ENCODE assay signal across 9 cellular contexts in genomic region chr3:132543016-132543739, GRCh38. TPM values are rescaled to one million over a fixed set of nuclear protein-coding genes. Genes with fewer than 3 reads are reported as not detected.
DNase-seq lines count a peak whose midpoint lies in the region; ATAC-seq and TF ChIP-seq lines count a peak whose summit lies in the region.
"Had no signal": no experiment of that assay in that cellular context is flagged by ENCODE, and none has a peak within 500 bp of the region (broad histone marks: within the 10 kb centered on the region; RNA-seq: fewer than 3 reads in every experiment).

No MANE protein-coding gene starts in this region.

- ATAC-seq in activated naive CD8-positive, alpha-beta T cell treated with anti-CD3 and anti-CD28 coated beads, Interleukin-2, amount 10 ng/mL, durations not matched to agents 7 days and 5 days (ENCODE audit: low read depth) = no peak
- ATAC-seq in HG02798 (IDR thresholded peaks at IDR 0.05; ENCODE audit: poor library complexity, unreplicated experiment) (no peak), GM21360 (IDR thresholded peaks at IDR 0.05; ENCODE audit: unreplicated experiment) (no peak)

- peak overlapping the region; percentile 11 for H3K4me3 Mint-ChIP-seq in activated naive CD8-positive, alpha-beta T cell treated with anti-CD3 and anti-CD28 coated beads, Interleukin-2, amount 10 ng/mL, durations not matched to agents 7 days and 5 days

- H3K36me3 Mint-ChIP-seq in activated naive CD8-positive, alpha-beta T cell treated with anti-CD3 and anti-CD28 coated beads, Interleukin-2, amount 10 ng/mL, durations not matched to agents 7 days and 5 days = peaks cover 22% of the 10 kb centered on the region
- H3K36me3 Mint-ChIP-seq: IgD-negative memory B cell had no signal

- peak; percentile 96 for DNase-seq in AG10803 (ENCODE audit: low read depth)
- DNase-seq in HL-60 (ENCODE audit: low read depth in 1 of 2, low spot score in 1 of 2) = peak; percentile 28 to 58
- DNase-seq in activated naive CD8-positive, alpha-beta T cell treated with anti-CD3 and anti-CD28 coated beads, Interleukin-2, amount 10 ng/mL, durations not matched to agents 7 days and 5 days = no peak
- peak; percentile 45 for DNase-seq in medulla oblongata (ENCODE audit: extremely low spot score)
- DNase-seq in middle frontal gyrus (ENCODE audit: extremely low spot score, low spot score) = no peak
- no peak for DNase-seq in head of caudate nucleus

- no peak overlapping the region for H3K27ac Mint-ChIP-seq in activated naive CD8-positive, alpha-beta T cell treated with anti-CD3 and anti-CD28 coated beads, Interleukin-2, amount 10 ng/mL, durations not matched to agents 7 days and 5 days

- no peaks in the 10 kb centered on the region for H3K27me3 Mint-ChIP-seq in activated naive CD8-positive, alpha-beta T cell treated with anti-CD3 and anti-CD28 coated beads, Interleukin-2, amount 10 ng/mL, durations not matched to agents 7 days and 5 days
- H3K27me3 Mint-ChIP-seq: IgD-negative memory B cell had no signal

- intact Hi-C loops in head of caudate nucleus (cut with DNase I) = no loop called here

- POLR2A ChIA-PET in activated naive CD8-positive, alpha-beta T cell treated with anti-CD3 and anti-CD28 coated beads, Interleukin-2, amount 10 ng/mL, durations not matched to agents 7 days and 5 days (lab: Charles Lee) = interaction anchor here (0.6 kb wide), 2 partner anchors 10 to 25 kb away, joined by 3 read pairs; no protein-coding TSS in a partner anchor

- TF ChIP-seq CTCF in AG10803 (conservative IDR thresholded peaks at IDR 0.05; ENCODE audit: low read length) = no peak
- no peak for TF ChIP-seq CTCF in HL-60 (IDR thresholded peaks at IDR 0.05; ENCODE audit: insufficient read depth, low read length)

- H3K4me1 Mint-ChIP-seq in activated naive CD8-positive, alpha-beta T cell treated with anti-CD3 and anti-CD28 coated beads, Interleukin-2, amount 10 ng/mL, durations not matched to agents 7 days and 5 days = peaks cover 26% of the 10 kb centered on the region

- H3K9me3 Mint-ChIP-seq in activated naive CD8-positive, alpha-beta T cell treated with anti-CD3 and anti-CD28 coated beads, Interleukin-2, amount 10 ng/mL, durations not matched to agents 7 days and 5 days = no peaks in the 10 kb centered on the region
- H3K9me3 Mint-ChIP-seq: IgD-negative memory B cell had no signal

- peak overlapping the region; percentile 38 for H3K27ac ChIP-seq in HL-60 (replicated peaks)

- H3K27me3 ChIP-seq in HL-60 (ENCODE audit: insufficient read depth, poor library complexity, severe bottlenecking) = no peaks in the 10 kb centered on the region

- H3K4me3 ChIP-seq in AG10803 (ENCODE audit: low read length) (no peak overlapping the region), HL-60 (replicated peaks; ENCODE audit: insufficient read depth, low read length) (no peak overlapping the region)

RNA-seq across cellular contexts. Expression of gene ACKR4, which starts 53.9 kb away (rescaled TPM):
- total RNA-seq in activated naive CD8-positive, alpha-beta T cell treated with anti-CD3 and anti-CD28 coated beads, Interleukin-2, amount 10 ng/mL, durations not matched to agents 7 days and 5 days = not detected

Comparison
In these comparisons a context has a peak if more than half of its experiments do, and no peak if none do; other contexts are left out.
1. DNase-seq: peak in AG10803 (single experiment), HL-60 (2 of 2) and medulla oblongata (single experiment); none in activated naive CD8-positive, alpha-beta T cell treated with anti-CD3 and anti-CD28 coated beads, Interleukin-2, amount 10 ng/mL, durations not matched to agents 7 days and 5 days (single experiment), middle frontal gyrus (single experiment) and head of caudate nucleus (0 of 42).